1 cellular context compared by ENCODE assay signal in the genomic region with DNA sequence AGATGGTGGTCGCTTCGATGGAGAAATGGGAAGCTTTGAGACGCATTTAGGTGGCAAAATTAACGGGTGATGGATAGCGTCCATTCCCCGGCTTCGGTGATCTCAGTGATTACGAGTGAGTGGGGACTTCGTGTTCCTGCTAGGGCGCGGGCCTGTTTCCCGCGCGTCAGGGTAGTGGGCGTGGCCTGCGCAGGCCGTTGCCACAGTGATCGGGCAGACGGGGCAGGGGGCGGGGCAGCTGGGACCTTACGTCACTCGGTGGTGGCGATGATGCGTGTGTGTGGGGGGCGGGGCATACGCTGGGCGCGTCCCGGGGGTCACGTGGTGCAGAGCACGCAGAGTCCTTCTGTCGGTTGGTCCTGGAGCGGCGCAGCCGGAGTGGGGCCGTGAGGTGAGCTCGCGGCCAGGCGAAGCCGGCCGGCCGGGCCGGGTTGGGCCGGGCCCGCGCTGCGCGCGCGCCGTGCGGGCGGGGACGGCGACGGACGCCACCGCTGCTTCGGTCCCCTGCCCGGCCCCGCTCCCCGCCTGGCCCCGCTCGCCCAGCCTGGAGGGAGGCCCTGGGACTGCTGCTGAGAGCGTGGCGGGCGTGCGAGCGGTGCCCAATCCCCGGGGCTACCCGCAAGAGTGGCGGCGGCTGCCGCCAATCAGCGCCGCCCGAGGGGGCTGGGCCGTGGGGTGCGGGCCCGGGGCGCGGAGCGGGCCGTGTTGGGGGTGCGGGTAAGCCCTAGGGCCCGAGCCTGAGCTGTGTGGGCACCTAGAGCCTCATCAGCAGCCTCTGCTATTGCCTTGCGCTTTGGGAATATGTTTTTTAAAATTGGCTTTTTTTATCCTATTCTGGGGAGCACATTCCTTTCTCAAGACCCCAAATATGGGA.
TF ChIP-seq lines count a peak whose summit lies in the region.

A gene (plus strand): TSS at position 327 of the 874 bp plus-strand sequence. CDS start 29,508 bp downstream, outside the sequence.

TF ChIP-seq in WTC11, 78 proteins besides CTCF, POLR2A, EP300 and RAD21 (continued from another document and continues in another):
- TF ChIP-seq, protein P1, sequence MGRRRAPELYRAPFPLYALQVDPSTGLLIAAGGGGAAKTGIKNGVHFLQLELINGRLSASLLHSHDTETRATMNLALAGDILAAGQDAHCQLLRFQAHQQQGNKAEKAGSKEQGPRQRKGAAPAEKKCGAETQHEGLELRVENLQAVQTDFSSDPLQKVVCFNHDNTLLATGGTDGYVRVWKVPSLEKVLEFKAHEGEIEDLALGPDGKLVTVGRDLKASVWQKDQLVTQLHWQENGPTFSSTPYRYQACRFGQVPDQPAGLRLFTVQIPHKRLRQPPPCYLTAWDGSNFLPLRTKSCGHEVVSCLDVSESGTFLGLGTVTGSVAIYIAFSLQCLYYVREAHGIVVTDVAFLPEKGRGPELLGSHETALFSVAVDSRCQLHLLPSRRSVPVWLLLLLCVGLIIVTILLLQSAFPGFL (CRISPR knock-in tag; IDR thresholded peaks at IDR 0.05; ENCODE audit: borderline replicate concordance) = 0 out of 2 replicates have a peak, but pooled peaks have one; percentile 34
- TF ChIP-seq, protein P2, sequence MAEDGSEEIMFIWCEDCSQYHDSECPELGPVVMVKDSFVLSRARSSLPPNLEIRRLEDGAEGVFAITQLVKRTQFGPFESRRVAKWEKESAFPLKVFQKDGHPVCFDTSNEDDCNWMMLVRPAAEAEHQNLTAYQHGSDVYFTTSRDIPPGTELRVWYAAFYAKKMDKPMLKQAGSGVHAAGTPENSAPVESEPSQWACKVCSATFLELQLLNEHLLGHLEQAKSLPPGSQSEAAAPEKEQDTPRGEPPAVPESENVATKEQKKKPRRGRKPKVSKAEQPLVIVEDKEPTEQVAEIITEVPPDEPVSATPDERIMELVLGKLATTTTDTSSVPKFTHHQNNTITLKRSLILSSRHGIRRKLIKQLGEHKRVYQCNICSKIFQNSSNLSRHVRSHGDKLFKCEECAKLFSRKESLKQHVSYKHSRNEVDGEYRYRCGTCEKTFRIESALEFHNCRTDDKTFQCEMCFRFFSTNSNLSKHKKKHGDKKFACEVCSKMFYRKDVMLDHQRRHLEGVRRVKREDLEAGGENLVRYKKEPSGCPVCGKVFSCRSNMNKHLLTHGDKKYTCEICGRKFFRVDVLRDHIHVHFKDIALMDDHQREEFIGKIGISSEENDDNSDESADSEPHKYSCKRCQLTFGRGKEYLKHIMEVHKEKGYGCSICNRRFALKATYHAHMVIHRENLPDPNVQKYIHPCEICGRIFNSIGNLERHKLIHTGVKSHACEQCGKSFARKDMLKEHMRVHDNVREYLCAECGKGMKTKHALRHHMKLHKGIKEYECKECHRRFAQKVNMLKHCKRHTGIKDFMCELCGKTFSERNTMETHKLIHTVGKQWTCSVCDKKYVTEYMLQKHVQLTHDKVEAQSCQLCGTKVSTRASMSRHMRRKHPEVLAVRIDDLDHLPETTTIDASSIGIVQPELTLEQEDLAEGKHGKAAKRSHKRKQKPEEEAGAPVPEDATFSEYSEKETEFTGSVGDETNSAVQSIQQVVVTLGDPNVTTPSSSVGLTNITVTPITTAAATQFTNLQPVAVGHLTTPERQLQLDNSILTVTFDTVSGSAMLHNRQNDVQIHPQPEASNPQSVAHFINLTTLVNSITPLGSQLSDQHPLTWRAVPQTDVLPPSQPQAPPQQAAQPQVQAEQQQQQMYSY (CRISPR knock-in tag; IDR thresholded peaks at IDR 0.05) = no peak
- TF ChIP-seq KAT7 (CRISPR knock-in tag; IDR thresholded peaks at IDR 0.05; ENCODE audit: borderline replicate concordance) = no peak
- TF ChIP-seq, protein P3, sequence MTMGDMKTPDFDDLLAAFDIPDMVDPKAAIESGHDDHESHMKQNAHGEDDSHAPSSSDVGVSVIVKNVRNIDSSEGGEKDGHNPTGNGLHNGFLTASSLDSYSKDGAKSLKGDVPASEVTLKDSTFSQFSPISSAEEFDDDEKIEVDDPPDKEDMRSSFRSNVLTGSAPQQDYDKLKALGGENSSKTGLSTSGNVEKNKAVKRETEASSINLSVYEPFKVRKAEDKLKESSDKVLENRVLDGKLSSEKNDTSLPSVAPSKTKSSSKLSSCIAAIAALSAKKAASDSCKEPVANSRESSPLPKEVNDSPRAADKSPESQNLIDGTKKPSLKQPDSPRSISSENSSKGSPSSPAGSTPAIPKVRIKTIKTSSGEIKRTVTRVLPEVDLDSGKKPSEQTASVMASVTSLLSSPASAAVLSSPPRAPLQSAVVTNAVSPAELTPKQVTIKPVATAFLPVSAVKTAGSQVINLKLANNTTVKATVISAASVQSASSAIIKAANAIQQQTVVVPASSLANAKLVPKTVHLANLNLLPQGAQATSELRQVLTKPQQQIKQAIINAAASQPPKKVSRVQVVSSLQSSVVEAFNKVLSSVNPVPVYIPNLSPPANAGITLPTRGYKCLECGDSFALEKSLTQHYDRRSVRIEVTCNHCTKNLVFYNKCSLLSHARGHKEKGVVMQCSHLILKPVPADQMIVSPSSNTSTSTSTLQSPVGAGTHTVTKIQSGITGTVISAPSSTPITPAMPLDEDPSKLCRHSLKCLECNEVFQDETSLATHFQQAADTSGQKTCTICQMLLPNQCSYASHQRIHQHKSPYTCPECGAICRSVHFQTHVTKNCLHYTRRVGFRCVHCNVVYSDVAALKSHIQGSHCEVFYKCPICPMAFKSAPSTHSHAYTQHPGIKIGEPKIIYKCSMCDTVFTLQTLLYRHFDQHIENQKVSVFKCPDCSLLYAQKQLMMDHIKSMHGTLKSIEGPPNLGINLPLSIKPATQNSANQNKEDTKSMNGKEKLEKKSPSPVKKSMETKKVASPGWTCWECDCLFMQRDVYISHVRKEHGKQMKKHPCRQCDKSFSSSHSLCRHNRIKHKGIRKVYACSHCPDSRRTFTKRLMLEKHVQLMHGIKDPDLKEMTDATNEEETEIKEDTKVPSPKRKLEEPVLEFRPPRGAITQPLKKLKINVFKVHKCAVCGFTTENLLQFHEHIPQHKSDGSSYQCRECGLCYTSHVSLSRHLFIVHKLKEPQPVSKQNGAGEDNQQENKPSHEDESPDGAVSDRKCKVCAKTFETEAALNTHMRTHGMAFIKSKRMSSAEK (CRISPR knock-in tag; IDR thresholded peaks at IDR 0.05; ENCODE audit: borderline replicate concordance) = no peak
- peak; percentile 91; the same call in 1 of the 2 replicates for TF ChIP-seq SMAD3 (CRISPR knock-in tag; IDR thresholded peaks at IDR 0.05; ENCODE audit: borderline replicate concordance)
- TF ChIP-seq, protein P4, sequence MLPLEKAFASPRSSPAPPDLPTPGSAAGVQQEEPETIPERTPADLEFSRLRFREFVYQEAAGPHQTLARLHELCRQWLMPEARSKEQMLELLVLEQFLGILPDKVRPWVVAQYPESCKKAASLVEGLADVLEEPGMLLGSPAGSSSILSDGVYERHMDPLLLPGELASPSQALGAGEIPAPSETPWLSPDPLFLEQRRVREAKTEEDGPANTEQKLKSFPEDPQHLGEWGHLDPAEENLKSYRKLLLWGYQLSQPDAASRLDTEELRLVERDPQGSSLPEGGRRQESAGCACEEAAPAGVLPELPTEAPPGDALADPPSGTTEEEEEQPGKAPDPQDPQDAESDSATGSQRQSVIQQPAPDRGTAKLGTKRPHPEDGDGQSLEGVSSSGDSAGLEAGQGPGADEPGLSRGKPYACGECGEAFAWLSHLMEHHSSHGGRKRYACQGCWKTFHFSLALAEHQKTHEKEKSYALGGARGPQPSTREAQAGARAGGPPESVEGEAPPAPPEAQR (CRISPR knock-in tag; IDR thresholded peaks at IDR 0.05) = no peak
- TF ChIP-seq, protein P5, sequence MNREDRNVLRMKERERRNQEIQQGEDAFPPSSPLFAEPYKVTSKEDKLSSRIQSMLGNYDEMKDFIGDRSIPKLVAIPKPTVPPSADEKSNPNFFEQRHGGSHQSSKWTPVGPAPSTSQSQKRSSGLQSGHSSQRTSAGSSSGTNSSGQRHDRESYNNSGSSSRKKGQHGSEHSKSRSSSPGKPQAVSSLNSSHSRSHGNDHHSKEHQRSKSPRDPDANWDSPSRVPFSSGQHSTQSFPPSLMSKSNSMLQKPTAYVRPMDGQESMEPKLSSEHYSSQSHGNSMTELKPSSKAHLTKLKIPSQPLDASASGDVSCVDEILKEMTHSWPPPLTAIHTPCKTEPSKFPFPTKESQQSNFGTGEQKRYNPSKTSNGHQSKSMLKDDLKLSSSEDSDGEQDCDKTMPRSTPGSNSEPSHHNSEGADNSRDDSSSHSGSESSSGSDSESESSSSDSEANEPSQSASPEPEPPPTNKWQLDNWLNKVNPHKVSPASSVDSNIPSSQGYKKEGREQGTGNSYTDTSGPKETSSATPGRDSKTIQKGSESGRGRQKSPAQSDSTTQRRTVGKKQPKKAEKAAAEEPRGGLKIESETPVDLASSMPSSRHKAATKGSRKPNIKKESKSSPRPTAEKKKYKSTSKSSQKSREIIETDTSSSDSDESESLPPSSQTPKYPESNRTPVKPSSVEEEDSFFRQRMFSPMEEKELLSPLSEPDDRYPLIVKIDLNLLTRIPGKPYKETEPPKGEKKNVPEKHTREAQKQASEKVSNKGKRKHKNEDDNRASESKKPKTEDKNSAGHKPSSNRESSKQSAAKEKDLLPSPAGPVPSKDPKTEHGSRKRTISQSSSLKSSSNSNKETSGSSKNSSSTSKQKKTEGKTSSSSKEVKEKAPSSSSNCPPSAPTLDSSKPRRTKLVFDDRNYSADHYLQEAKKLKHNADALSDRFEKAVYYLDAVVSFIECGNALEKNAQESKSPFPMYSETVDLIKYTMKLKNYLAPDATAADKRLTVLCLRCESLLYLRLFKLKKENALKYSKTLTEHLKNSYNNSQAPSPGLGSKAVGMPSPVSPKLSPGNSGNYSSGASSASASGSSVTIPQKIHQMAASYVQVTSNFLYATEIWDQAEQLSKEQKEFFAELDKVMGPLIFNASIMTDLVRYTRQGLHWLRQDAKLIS (CRISPR knock-in tag; IDR thresholded peaks at IDR 0.05; ENCODE audit: borderline replicate concordance) = no peak; the same call in 1 of the 2 replicates
- no peak for TF ChIP-seq OVOL2 (CRISPR knock-in tag; IDR thresholded peaks at IDR 0.05; ENCODE audit: borderline replicate concordance)
- TF ChIP-seq, protein P6, sequence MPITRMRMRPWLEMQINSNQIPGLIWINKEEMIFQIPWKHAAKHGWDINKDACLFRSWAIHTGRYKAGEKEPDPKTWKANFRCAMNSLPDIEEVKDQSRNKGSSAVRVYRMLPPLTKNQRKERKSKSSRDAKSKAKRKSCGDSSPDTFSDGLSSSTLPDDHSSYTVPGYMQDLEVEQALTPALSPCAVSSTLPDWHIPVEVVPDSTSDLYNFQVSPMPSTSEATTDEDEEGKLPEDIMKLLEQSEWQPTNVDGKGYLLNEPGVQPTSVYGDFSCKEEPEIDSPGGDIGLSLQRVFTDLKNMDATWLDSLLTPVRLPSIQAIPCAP (CRISPR knock-in tag; IDR thresholded peaks at IDR 0.05) = 0 out of 2 replicates have a peak, but pooled peaks have one; percentile 35
- peak; percentile 78 for TF ChIP-seq GABPB1 (CRISPR knock-in tag; IDR thresholded peaks at IDR 0.05)
- TF ChIP-seq, protein P7, sequence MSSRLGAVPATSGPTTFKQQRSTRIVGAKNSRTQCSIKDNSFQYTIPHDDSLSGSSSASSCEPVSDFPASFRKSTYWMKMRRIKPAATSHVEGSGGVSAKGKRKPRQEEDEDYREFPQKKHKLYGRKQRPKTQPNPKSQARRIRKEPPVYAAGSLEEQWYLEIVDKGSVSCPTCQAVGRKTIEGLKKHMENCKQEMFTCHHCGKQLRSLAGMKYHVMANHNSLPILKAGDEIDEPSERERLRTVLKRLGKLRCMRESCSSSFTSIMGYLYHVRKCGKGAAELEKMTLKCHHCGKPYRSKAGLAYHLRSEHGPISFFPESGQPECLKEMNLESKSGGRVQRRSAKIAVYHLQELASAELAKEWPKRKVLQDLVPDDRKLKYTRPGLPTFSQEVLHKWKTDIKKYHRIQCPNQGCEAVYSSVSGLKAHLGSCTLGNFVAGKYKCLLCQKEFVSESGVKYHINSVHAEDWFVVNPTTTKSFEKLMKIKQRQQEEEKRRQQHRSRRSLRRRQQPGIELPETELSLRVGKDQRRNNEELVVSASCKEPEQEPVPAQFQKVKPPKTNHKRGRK (CRISPR knock-in tag; IDR thresholded peaks at IDR 0.05; ENCODE audit: borderline replicate concordance) = no peak
- TF ChIP-seq, protein P8, sequence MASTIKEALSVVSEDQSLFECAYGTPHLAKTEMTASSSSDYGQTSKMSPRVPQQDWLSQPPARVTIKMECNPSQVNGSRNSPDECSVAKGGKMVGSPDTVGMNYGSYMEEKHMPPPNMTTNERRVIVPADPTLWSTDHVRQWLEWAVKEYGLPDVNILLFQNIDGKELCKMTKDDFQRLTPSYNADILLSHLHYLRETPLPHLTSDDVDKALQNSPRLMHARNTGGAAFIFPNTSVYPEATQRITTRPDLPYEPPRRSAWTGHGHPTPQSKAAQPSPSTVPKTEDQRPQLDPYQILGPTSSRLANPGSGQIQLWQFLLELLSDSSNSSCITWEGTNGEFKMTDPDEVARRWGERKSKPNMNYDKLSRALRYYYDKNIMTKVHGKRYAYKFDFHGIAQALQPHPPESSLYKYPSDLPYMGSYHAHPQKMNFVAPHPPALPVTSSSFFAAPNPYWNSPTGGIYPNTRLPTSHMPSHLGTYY (CRISPR knock-in tag; IDR thresholded peaks at IDR 0.05) = no peak
- no peak for TF ChIP-seq ZNF396 (CRISPR knock-in tag; IDR thresholded peaks at IDR 0.05; ENCODE audit: borderline replicate concordance)
- TF ChIP-seq ETV6 (CRISPR knock-in tag; IDR thresholded peaks at IDR 0.05) = peak; percentile 65; the same call in 1 of the 2 replicates
- TF ChIP-seq, protein P9, sequence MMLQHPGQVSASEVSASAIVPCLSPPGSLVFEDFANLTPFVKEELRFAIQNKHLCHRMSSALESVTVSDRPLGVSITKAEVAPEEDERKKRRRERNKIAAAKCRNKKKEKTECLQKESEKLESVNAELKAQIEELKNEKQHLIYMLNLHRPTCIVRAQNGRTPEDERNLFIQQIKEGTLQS (CRISPR knock-in tag; conservative IDR thresholded peaks at IDR 0.05) = no peak
- peak; percentile 68; the same call in 1 of the 2 replicates for TF ChIP-seq TP53 (CRISPR knock-in tag; IDR thresholded peaks at IDR 0.05)
- TF ChIP-seq, protein P10, sequence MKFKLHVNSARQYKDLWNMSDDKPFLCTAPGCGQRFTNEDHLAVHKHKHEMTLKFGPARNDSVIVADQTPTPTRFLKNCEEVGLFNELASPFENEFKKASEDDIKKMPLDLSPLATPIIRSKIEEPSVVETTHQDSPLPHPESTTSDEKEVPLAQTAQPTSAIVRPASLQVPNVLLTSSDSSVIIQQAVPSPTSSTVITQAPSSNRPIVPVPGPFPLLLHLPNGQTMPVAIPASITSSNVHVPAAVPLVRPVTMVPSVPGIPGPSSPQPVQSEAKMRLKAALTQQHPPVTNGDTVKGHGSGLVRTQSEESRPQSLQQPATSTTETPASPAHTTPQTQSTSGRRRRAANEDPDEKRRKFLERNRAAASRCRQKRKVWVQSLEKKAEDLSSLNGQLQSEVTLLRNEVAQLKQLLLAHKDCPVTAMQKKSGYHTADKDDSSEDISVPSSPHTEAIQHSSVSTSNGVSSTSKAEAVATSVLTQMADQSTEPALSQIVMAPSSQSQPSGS (CRISPR knock-in tag; IDR thresholded peaks at IDR 0.05; ENCODE audit: borderline replicate concordance, low read depth) = peak; percentile 51; the same call in 1 of the 2 replicates
- no peak for TF ChIP-seq JAZF1 (CRISPR knock-in tag; IDR thresholded peaks at IDR 0.05)
- no peak for TF ChIP-seq HMGA2 (CRISPR knock-in tag; IDR thresholded peaks at IDR 0.05)
- TF ChIP-seq, protein P11, sequence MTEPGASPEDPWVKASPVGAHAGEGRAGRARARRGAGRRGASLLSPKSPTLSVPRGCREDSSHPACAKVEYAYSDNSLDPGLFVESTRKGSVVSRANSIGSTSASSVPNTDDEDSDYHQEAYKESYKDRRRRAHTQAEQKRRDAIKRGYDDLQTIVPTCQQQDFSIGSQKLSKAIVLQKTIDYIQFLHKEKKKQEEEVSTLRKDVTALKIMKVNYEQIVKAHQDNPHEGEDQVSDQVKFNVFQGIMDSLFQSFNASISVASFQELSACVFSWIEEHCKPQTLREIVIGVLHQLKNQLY (CRISPR knock-in tag; IDR thresholded peaks at IDR 0.05) = peak; percentile 30; the same call in 1 of the 2 replicates
